ENCODE assay signal across 1 cellular context in genomic region chr1:89836997-89837909, GRCh38.
TF ChIP-seq lines count a peak whose summit lies in the region.

No MANE protein-coding gene starts in this region.

TF ChIP-seq in HepG2, 621 proteins besides CTCF, POLR2A, EP300 and RAD21 (continued from another document and continues in another):
- TF ChIP-seq ZBTB4 (CRISPR knock-in tag; IDR thresholded peaks at IDR 0.05; ENCODE audit: borderline replicate concordance) (no peak), CEBPZ (IDR thresholded peaks at IDR 0.05; ENCODE audit: low read length) (no peak), KLF15 (CRISPR knock-in tag; IDR thresholded peaks at IDR 0.05; ENCODE audit: borderline replicate concordance) (no peak), PRDM15 (CRISPR knock-in tag; IDR thresholded peaks at IDR 0.05) (peak; percentile 99), JUN (CRISPR knock-in tag; IDR thresholded peaks at IDR 0.05) (no peak), ZSCAN9 (CRISPR knock-in tag; IDR thresholded peaks at IDR 0.05; ENCODE audit: borderline replicate concordance) (no peak), EHMT2 (IDR thresholded peaks at IDR 0.05; ENCODE audit: borderline replicate concordance, low read depth, low read length) (0 out of 2 replicates have a peak, but pooled peaks have one; percentile 47), TSC22D2 (CRISPR knock-in tag; IDR thresholded peaks at IDR 0.05; ENCODE audit: borderline replicate concordance) (no peak), ZSCAN22 (CRISPR knock-in tag; IDR thresholded peaks at IDR 0.05) (no peak), NRL (CRISPR knock-in tag; IDR thresholded peaks at IDR 0.05; ENCODE audit: borderline replicate concordance) (no peak), FOXP4 (CRISPR knock-in tag; IDR thresholded peaks at IDR 0.05) (peak; percentile 30; the same call in 1 of the 2 replicates), ZNF605 (CRISPR knock-in tag; IDR thresholded peaks at IDR 0.05) (no peak), FLYWCH1 (CRISPR knock-in tag; IDR thresholded peaks at IDR 0.05) (no peak), GTF3A (CRISPR knock-in tag; conservative IDR thresholded peaks at IDR 0.05) (no peak), ZBTB1 (CRISPR knock-in tag; IDR thresholded peaks at IDR 0.05; ENCODE audit: borderline replicate concordance) (no peak), MTA3 (CRISPR knock-in tag; IDR thresholded peaks at IDR 0.05) (no peak), MLX (CRISPR knock-in tag; IDR thresholded peaks at IDR 0.05) (no peak), ZNF382 (CRISPR knock-in tag; IDR thresholded peaks at IDR 0.05; ENCODE audit: borderline replicate concordance) (no peak), CEBPB (IDR thresholded peaks at IDR 0.05; ENCODE audit: borderline replicate concordance, low read depth, low read length) (peak; percentile 33; the same call in 1 of the 2 replicates), ZNF670 (CRISPR knock-in tag; IDR thresholded peaks at IDR 0.05; ENCODE audit: borderline replicate concordance) (no peak), SRSF1 (optimal IDR thresholded peaks at IDR 0.05; ENCODE audit: low read depth, low read length) (no peak), SP4 (CRISPR knock-in tag; IDR thresholded peaks at IDR 0.05) (no peak), EEA1 (CRISPR knock-in tag; IDR thresholded peaks at IDR 0.05; ENCODE audit: borderline replicate concordance) (no peak), ZFP82 (CRISPR knock-in tag; IDR thresholded peaks at IDR 0.05; ENCODE audit: borderline replicate concordance) (no peak), ZNF292 (CRISPR knock-in tag; IDR thresholded peaks at IDR 0.05; ENCODE audit: borderline replicate concordance, low read depth) (no peak), ATRX (CRISPR knock-in tag; IDR thresholded peaks at IDR 0.05; ENCODE audit: borderline replicate concordance) (no peak), ZNF383 (CRISPR knock-in tag; IDR thresholded peaks at IDR 0.05; ENCODE audit: borderline replicate concordance) (no peak), YEATS2 (CRISPR knock-in tag; IDR thresholded peaks at IDR 0.05; ENCODE audit: borderline replicate concordance) (no peak; the same call in 1 of the 2 replicates), RARA (CRISPR knock-in tag; IDR thresholded peaks at IDR 0.05) (peak; percentile 75), ETS1 (CRISPR knock-in tag; IDR thresholded peaks at IDR 0.05) (no peak), ZNF274 (CRISPR knock-in tag; IDR thresholded peaks at IDR 0.05) (no peak), ZNF12 (CRISPR knock-in tag; IDR thresholded peaks at IDR 0.05) (no peak), IRX3 (CRISPR knock-in tag; IDR thresholded peaks at IDR 0.05; ENCODE audit: borderline replicate concordance, low read depth) (no peak)
- TF ChIP-seq, protein P1, sequence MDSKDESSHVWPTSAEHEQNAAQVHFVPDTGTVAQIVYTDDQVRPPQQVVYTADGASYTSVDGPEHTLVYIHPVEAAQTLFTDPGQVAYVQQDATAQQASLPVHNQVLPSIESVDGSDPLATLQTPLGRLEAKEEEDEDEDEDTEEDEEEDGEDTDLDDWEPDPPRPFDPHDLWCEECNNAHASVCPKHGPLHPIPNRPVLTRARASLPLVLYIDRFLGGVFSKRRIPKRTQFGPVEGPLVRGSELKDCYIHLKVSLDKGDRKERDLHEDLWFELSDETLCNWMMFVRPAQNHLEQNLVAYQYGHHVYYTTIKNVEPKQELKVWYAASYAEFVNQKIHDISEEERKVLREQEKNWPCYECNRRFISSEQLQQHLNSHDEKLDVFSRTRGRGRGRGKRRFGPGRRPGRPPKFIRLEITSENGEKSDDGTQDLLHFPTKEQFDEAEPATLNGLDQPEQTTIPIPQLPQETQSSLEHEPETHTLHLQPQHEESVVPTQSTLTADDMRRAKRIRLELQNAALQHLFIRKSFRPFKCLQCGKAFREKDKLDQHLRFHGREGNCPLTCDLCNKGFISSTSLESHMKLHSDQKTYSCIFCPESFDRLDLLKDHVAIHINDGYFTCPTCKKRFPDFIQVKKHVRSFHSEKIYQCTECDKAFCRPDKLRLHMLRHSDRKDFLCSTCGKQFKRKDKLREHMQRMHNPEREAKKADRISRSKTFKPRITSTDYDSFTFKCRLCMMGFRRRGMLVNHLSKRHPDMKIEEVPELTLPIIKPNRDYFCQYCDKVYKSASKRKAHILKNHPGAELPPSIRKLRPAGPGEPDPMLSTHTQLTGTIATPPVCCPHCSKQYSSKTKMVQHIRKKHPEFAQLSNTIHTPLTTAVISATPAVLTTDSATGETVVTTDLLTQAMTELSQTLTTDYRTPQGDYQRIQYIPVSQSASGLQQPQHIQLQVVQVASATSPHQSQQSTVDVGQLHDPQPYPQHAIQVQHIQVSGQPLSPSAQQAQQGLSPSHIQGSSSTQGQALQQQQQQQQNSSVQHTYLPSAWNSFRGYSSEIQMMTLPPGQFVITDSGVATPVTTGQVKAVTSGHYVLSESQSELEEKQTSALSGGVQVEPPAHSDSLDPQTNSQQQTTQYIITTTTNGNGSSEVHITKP (CRISPR knock-in tag; IDR thresholded peaks at IDR 0.05; ENCODE audit: low read depth), result no peak
- TF ChIP-seq, protein P2, sequence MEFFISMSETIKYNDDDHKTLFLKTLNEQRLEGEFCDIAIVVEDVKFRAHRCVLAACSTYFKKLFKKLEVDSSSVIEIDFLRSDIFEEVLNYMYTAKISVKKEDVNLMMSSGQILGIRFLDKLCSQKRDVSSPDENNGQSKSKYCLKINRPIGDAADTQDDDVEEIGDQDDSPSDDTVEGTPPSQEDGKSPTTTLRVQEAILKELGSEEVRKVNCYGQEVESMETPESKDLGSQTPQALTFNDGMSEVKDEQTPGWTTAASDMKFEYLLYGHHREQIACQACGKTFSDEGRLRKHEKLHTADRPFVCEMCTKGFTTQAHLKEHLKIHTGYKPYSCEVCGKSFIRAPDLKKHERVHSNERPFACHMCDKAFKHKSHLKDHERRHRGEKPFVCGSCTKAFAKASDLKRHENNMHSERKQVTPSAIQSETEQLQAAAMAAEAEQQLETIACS (CRISPR knock-in tag; IDR thresholded peaks at IDR 0.05), result no peak
- TF ChIP-seq, protein P3, sequence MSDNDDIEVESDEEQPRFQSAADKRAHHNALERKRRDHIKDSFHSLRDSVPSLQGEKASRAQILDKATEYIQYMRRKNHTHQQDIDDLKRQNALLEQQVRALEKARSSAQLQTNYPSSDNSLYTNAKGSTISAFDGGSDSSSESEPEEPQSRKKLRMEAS (IDR thresholded peaks at IDR 0.05), result no peak; the same call in 1 of the 2 replicates
- TF ChIP-seq, protein P4, sequence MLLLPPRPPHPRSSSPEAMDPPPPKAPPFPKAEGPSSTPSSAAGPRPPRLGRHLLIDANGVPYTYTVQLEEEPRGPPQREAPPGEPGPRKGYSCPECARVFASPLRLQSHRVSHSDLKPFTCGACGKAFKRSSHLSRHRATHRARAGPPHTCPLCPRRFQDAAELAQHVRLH (CRISPR knock-in tag; IDR thresholded peaks at IDR 0.05; ENCODE audit: borderline replicate concordance, low read depth), result no peak
- TF ChIP-seq, protein P5, sequence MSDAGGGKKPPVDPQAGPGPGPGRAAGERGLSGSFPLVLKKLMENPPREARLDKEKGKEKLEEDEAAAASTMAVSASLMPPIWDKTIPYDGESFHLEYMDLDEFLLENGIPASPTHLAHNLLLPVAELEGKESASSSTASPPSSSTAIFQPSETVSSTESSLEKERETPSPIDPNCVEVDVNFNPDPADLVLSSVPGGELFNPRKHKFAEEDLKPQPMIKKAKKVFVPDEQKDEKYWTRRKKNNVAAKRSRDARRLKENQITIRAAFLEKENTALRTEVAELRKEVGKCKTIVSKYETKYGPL (CRISPR knock-in tag; IDR thresholded peaks at IDR 0.05), result no peak
- TF ChIP-seq, protein P6, sequence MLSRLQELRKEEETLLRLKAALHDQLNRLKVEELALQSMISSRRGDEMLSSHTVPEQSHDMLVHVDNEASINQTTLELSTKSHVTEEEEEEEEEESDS (CRISPR knock-in tag; IDR thresholded peaks at IDR 0.05; ENCODE audit: borderline replicate concordance), result no peak
